ENCODE assay signal across 19 cellular contexts in the genomic region with DNA sequence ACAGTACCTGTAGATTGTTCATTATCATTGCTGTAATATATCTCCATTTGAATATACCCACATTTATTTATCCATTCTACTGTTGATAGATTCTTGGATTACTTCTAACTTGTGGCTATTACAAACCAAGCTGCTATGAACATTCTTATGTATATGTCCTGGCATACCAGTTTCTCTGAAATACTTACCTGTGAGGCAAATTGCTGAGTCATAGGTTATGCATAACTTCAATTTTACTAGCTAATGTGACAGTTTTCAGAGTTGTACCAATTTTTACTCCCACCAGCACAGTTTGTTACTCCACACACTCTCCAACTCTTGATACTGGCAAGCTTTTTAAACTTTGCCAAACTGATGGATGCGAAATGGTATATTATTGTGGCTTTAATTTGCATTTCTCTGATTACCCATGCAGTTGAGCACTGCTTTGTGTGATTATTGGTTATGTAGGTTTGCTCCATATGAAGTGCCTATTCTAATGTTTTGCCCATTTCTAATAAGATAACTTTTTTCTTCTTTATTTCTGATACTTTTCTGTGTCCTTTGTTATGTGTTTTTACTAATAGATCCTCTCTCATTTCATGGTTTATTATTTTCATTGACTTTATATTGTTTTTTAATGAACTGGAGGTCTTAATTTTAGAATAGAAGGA.
DNase-seq lines count a peak whose midpoint lies in the region; FAIRE-seq and TF ChIP-seq lines count a peak whose summit lies in the region.
"Had no signal": no experiment of that assay in that cellular context is flagged by ENCODE, and none has a peak within 500 bp of the region (broad histone marks: within the 10 kb centered on the region; RNA-seq: fewer than 3 reads in every experiment).

No MANE protein-coding gene starts in this region.

- H2BK15ac ChIP-seq in H1 (ENCODE audit: low read length) = no peak overlapping the region

- in situ Hi-C loops in mammary epithelial cell (cut with MboI; ENCODE audit: low sequenced_read_pairs in 2 of 2) = no loop called here

- H3K27ac ChIP-seq in mammary epithelial cell (ENCODE audit: insufficient read depth, low read depth, low read length) (no peak overlapping the region), breast epithelium (no peak overlapping the region), H1 (ENCODE audit: low read depth, low read length) (no peak overlapping the region)
- H3K27ac ChIP-seq: 22Rv1, BLaER1, KMS-11 had no signal

- TF ChIP-seq POLR2A in breast epithelium (IDR thresholded peaks at IDR 0.05) (no peak), H1 (IDR thresholded peaks at IDR 0.05; ENCODE audit: control extremely low read depth in 1 of 2, low read depth in 2 of 2, low read length in 2 of 2) (no peak)

- TF ChIP-seq CTCF in mammary epithelial cell (conservative IDR thresholded peaks at IDR 0.05 in 1 of 2, IDR thresholded peaks at IDR 0.05 in 1 of 2; ENCODE audit: extremely low read depth in 1 of 2, insufficient read depth in 1 of 2, low read depth in 1 of 2, low read length in 2 of 2) (no peak), breast epithelium (IDR thresholded peaks at IDR 0.05) (no peak), H1 (IDR thresholded peaks at IDR 0.05; ENCODE audit: control extremely low read depth in 1 of 3, insufficient read depth in 1 of 3, low read depth in 1 of 3, low read length in 3 of 3) (no peak)

- no peak overlapping the region for H3K9ac ChIP-seq in mammary epithelial cell (ENCODE audit: insufficient read depth, low read length)
- no peak overlapping the region for H3K9ac ChIP-seq in adipocyte (ENCODE audit: low read length)
- H3K9ac ChIP-seq in H1 (replicated peaks in 1 of 4; ENCODE audit: extremely low read depth in 1 of 4, low read depth in 3 of 4, low read length in 3 of 4) = no peak overlapping the region
- H3K9ac ChIP-seq: BLaER1, KMS-11 had no signal

- BruUV-seq in mammary epithelial cell (replicated peaks; lab: Mats Ljungman, UMichigan) = no TSS peak

- H2BK5ac ChIP-seq in H1 (ENCODE audit: low read depth, low read length) = no peak overlapping the region

- no peak overlapping the region for H2BK12ac ChIP-seq in H1 (ENCODE audit: low read depth, low read length)

- H3K23ac ChIP-seq in H1 (ENCODE audit: insufficient read length) = no peak overlapping the region

- H3K4me1 ChIP-seq in mammary epithelial cell (ENCODE audit: insufficient read depth, low read length) (no peaks in the 10 kb centered on the region), breast epithelium (no peaks in the 10 kb centered on the region), adipocyte (ENCODE audit: control insufficient read depth, insufficient read depth, low read length) (peaks cover 5% of the 10 kb centered on the region), H1 (replicated peaks in 1 of 4; ENCODE audit: control insufficient read depth in 3 of 4, insufficient read depth in 4 of 4, low read length in 3 of 4) (no peaks in the 10 kb centered on the region)
- H3K4me1 ChIP-seq: BLaER1, HAP-1 had no signal

- no peak overlapping the region for H3K18ac ChIP-seq in H1 (ENCODE audit: extremely low read depth, low read length)

- H3K36me3 ChIP-seq in mammary epithelial cell (ENCODE audit: insufficient read depth, low read length) = peaks cover 7% of the 10 kb centered on the region
- peaks cover 13% of the 10 kb centered on the region for H3K36me3 ChIP-seq in breast epithelium
- peaks cover 21% of the 10 kb centered on the region for H3K36me3 ChIP-seq in adipocyte (ENCODE audit: control insufficient read depth, insufficient read depth, low read length, severe bottlenecking)
- H3K36me3 ChIP-seq in H1 (ENCODE audit: control insufficient read depth in 2 of 4, insufficient read depth in 4 of 4, low read length in 3 of 4) = peaks cover 0 to 27% (median 12%) of the 10 kb centered on the region in 4 experiments; a peak in 5 of 8 replicates

- peak; percentile 25 for DNase-seq in mammary epithelial cell
- DNase-seq in breast epithelium (ENCODE audit: low spot score in 2 of 2) = no peak
- DNase-seq in adipocyte (ENCODE audit: low read depth) = no peak
- no peak for DNase-seq in H1 (ENCODE audit: low read depth in 1 of 2, low spot score in 2 of 2)
- DNase-seq in islet precursor cell = no peak
- no peak for DNase-seq in activated CD4-positive, alpha-beta T cell treated with anti-CD3 and anti-CD28 coated beads for 1 hour
- no peak for DNase-seq in GM19238 (ENCODE audit: insufficient read length, low spot score)
- no peak for DNase-seq in EL
- DNase-seq: AML-193; Caco-2; CD8-positive, alpha-beta memory T cell; DMS53; GOT3; HFFc6 had no signal

- H3K56ac ChIP-seq in H1 (replicated peaks; ENCODE audit: insufficient read length, low read depth, low read length) = no peak overlapping the region

- no peak overlapping the region for H4K8ac ChIP-seq in H1 (ENCODE audit: extremely low read depth, insufficient read depth, low read length)

- TF ChIP-seq RAD21 in H1 (IDR thresholded peaks at IDR 0.05 in 1 of 2, conservative IDR thresholded peaks at IDR 0.05 in 1 of 2; ENCODE audit: low read depth in 2 of 2, low read length in 2 of 2) = no peak

- WGBS in mammary epithelial cell (ENCODE audit: low coverage, missing lambda C conversion rate) = 100% methylated on average over 1 of the region's 1 CpG
- WGBS in H1 (ENCODE audit: extremely low coverage in 1 of 2, insufficient coverage in 1 of 2, insufficient read length in 1 of 2, insufficient replicate concordance in 2 of 2, low coverage in 1 of 2, low lambda C conversion rate in 2 of 2, missing lambda C conversion rate in 1 of 2), 2 experiments = 100% methylated on average over 1 of the region's 1 CpG; no CpG with 5 or more reads in 1 of the 2 experiments

- intact Hi-C loops in mammary epithelial cell (cut with micrococcal nuclease) (no loop called here), breast epithelium (cut with DNase I; ENCODE audit: low total_unique reads) (no loop called here)

- POLR2A ChIA-PET in H1 (lab: Charles Lee; ENCODE audit: partially characterized antibody) = interaction anchor here (0.7 kb wide), 1 partner anchor 48 kb away, joined by 3 read pairs; no protein-coding TSS in a partner anchor

- FAIRE-seq in H1 (lab: Jason Lieb, UNC) = no peak
- FAIRE-seq: GM18507 had no signal

- H2BK20ac ChIP-seq in H1 (ENCODE audit: low read length) = no peak overlapping the region

- H2AFZ ChIP-seq in mammary epithelial cell (ENCODE audit: low read depth, low read length) (no peak overlapping the region), H1 (ENCODE audit: low read length) (no peak overlapping the region)

- dilution Hi-C loops in mammary epithelial cell (cut with HindIII; ENCODE audit: low sequenced_read_pairs) = no loop called here

- no peak overlapping the region for H3K14ac ChIP-seq in H1 (ENCODE audit: insufficient read length)

- CTCF ChIA-PET in mammary epithelial cell (lab: Charles Lee; ENCODE audit: low non-redundant PET) (no interaction called here), H1 (lab: Charles Lee; ENCODE audit: partially characterized antibody) (no interaction called here)

- no peak overlapping the region for H2BK120ac ChIP-seq in H1 (replicated peaks; ENCODE audit: low read depth, low read length)

- H3K4me3 ChIP-seq in mammary epithelial cell (replicated peaks in 1 of 3; ENCODE audit: insufficient read depth in 1 of 3, low read depth in 2 of 3, low read length in 3 of 3) (no peak overlapping the region), breast epithelium (no peak overlapping the region), adipocyte (ENCODE audit: low read length) (peak overlapping the region; percentile 29), H1 (ENCODE audit: extremely low read depth in 1 of 4, insufficient read depth in 2 of 4, low read depth in 3 of 4, low read length in 4 of 4) (no peak overlapping the region)
- H3K4me3 ChIP-seq: BLaER1, HAP-1 had no signal

- H3K79me2 ChIP-seq in mammary epithelial cell (ENCODE audit: insufficient read depth, low read length) = no peaks in the 10 kb centered on the region
- H3K79me2 ChIP-seq in H1 (ENCODE audit: control insufficient read depth in 1 of 2, insufficient read depth in 2 of 2, low read length in 2 of 2) = no peaks in the 10 kb centered on the region

- H4K20me1 ChIP-seq in mammary epithelial cell (ENCODE audit: insufficient read depth, low read length) (no peaks in the 10 kb centered on the region), H1 (replicated peaks in 1 of 2; ENCODE audit: control insufficient read depth in 1 of 2, insufficient read depth in 2 of 2, low read length in 2 of 2) (no peaks in the 10 kb centered on the region)
- H4K20me1 ChIP-seq: BLaER1 had no signal

- no peak overlapping the region for H3K4ac ChIP-seq in H1 (replicated peaks; ENCODE audit: insufficient read length, low read depth, low read length)

- H3K4me2 ChIP-seq in mammary epithelial cell (ENCODE audit: insufficient read depth, low read depth, low read length) (no peak overlapping the region), H1 (ENCODE audit: insufficient read depth in 1 of 2, low read depth in 2 of 2, low read length in 2 of 2) (no peak overlapping the region)
- H3K4me2 ChIP-seq: BLaER1, KMS-11 had no signal

- no peak for TF ChIP-seq EP300 in H1 (IDR thresholded peaks at IDR 0.05; ENCODE audit: borderline replicate concordance in 1 of 2, low read depth in 2 of 2, low read length in 2 of 2)

- no peaks in the 10 kb centered on the region for H3K23me2 ChIP-seq in H1 (ENCODE audit: low read depth, low read length)

- no peak overlapping the region for H2AK5ac ChIP-seq in H1 (ENCODE audit: low read depth, low read length)

- H3K27me3 ChIP-seq in mammary epithelial cell (ENCODE audit: insufficient read depth, low read length) = no peaks in the 10 kb centered on the region
- no peaks in the 10 kb centered on the region for H3K27me3 ChIP-seq in breast epithelium
- H3K27me3 ChIP-seq in adipocyte (replicated peaks; ENCODE audit: control insufficient read depth, insufficient read depth, low read length) = no peaks in the 10 kb centered on the region
- H3K27me3 ChIP-seq in H1 (replicated peaks in 1 of 4; ENCODE audit: control insufficient read depth in 3 of 4, extremely low read depth in 1 of 4, insufficient read depth in 3 of 4, low read length in 3 of 4) = no peaks in the 10 kb centered on the region
- H3K27me3 ChIP-seq: BLaER1 had no signal

- H4K91ac ChIP-seq in H1 (replicated peaks; ENCODE audit: insufficient read length, low read length) = no peak overlapping the region

- no peak overlapping the region for H4K5ac ChIP-seq in H1 (ENCODE audit: insufficient read length, low read depth, low read length)

- H3K9me3 ChIP-seq in mammary epithelial cell (replicated peaks; ENCODE audit: insufficient read depth, low read length) (peaks cover 2% of the 10 kb centered on the region), breast epithelium (peaks cover 0 to 14% of the 10 kb centered on the region in 2 donors), adipocyte (ENCODE audit: control insufficient read depth, low read length) (peaks cover 16% of the 10 kb centered on the region), H1 (ENCODE audit: insufficient read depth in 2 of 2, low read depth in 1 of 2, low read length in 1 of 2) (peaks cover 9 to 10% of the 10 kb centered on the region in 2 experiments)
- H3K9me3 ChIP-seq: HAP-1 had no signal

- no peaks in the 10 kb centered on the region for H3K79me1 ChIP-seq in H1 (ENCODE audit: low read depth, low read length)

TF ChIP-seq in H1, 55 proteins besides CTCF, POLR2A, EP300 and RAD21 (continues in another document):
- TF ChIP-seq BACH1 (IDR thresholded peaks at IDR 0.05; ENCODE audit: low read length) (0 out of 2 replicates have a peak, but pooled peaks have one; percentile 42), KDM1A (IDR thresholded peaks at IDR 0.05; ENCODE audit: borderline replicate concordance, low read length) (no peak)
